In genomic region chr20:32285621-32286334, GRCh38 we compare ENCODE assay signal across 8 cellular contexts. TPM values are rescaled to one million over a fixed set of nuclear protein-coding genes. Genes with fewer than 3 reads are reported as not detected.
DNase-seq lines count a peak whose midpoint lies in the region; ATAC-seq and TF ChIP-seq lines count a peak whose summit lies in the region.

No MANE protein-coding gene starts in this region.

- H3K36me3 ChIP-seq in cardiac muscle cell (no peaks in the 10 kb centered on the region), endodermal cell (ENCODE audit: control insufficient read depth, insufficient read depth, low read length) (peaks cover 11% of the 10 kb centered on the region)

- H3K4me3 ChIP-seq in cardiac muscle cell (no peak overlapping the region), endodermal cell (ENCODE audit: low read length) (no peak overlapping the region)

- ATAC-seq in HG03097 (IDR thresholded peaks at IDR 0.05; ENCODE audit: low FRiP score, unreplicated experiment), result peak; percentile 63
- peak; percentile 84 to 90 for ATAC-seq in stimulated activated naive B cell treated with anti-CD40 and anti-IgM and Interleukin-4, amounts not matched to agents 10 μg/mL and 1 μg/mL and 100 μg/mL, for 72 hours (replicated peaks)

- no peaks in the 10 kb centered on the region for H3K9me3 Mint-ChIP-seq in activated CD4-positive, alpha-beta T cell treated with anti-CD3 and anti-CD28 coated beads, Interleukin-2, amount 10 ng/mL, durations not matched to agents 24 days and 14 days
- H3K9me3 Mint-ChIP-seq in stimulated activated naive B cell treated with anti-CD40 and anti-IgM and Interleukin-4, amounts not matched to agents 10 μg/mL and 1 μg/mL and 100 μg/mL, for 72 hours, result no peaks in the 10 kb centered on the region
- H3K9me3 Mint-ChIP-seq in endodermal cell, result no peaks in the 10 kb centered on the region

- H3K4me1 Mint-ChIP-seq in activated CD4-positive, alpha-beta T cell treated with anti-CD3 and anti-CD28 coated beads, Interleukin-2, amount 10 ng/mL, durations not matched to agents 24 days and 14 days, result peaks cover 54% of the 10 kb centered on the region
- H3K4me1 Mint-ChIP-seq in stimulated activated naive B cell treated with anti-CD40 and anti-IgM and Interleukin-4, amounts not matched to agents 10 μg/mL and 1 μg/mL and 100 μg/mL, for 72 hours, result peaks cover 48 to 71% of the 10 kb centered on the region in 2 donors
- peaks cover 10% of the 10 kb centered on the region for H3K4me1 Mint-ChIP-seq in endodermal cell

- no peak for TF ChIP-seq CTCF in cardiac muscle cell (IDR thresholded peaks at IDR 0.05; ENCODE audit: low read depth, low read length)
- no peak for TF ChIP-seq CTCF in endodermal cell (conservative IDR thresholded peaks at IDR 0.05)

- H3K36me3 Mint-ChIP-seq in activated CD4-positive, alpha-beta T cell treated with anti-CD3 and anti-CD28 coated beads, Interleukin-2, amount 10 ng/mL, durations not matched to agents 24 days and 14 days (ENCODE audit: low read depth), result peaks cover 46% of the 10 kb centered on the region
- H3K36me3 Mint-ChIP-seq in stimulated activated naive B cell treated with anti-CD40 and anti-IgM and Interleukin-4, amounts not matched to agents 10 μg/mL and 1 μg/mL and 100 μg/mL, for 72 hours, result peaks cover 23 to 36% of the 10 kb centered on the region in 2 donors
- H3K36me3 Mint-ChIP-seq in endodermal cell (ENCODE audit: low read depth), result peaks cover 14% of the 10 kb centered on the region

- H3K9me3 ChIP-seq in cardiac muscle cell (ENCODE audit: low read depth), result no peaks in the 10 kb centered on the region
- H3K9me3 ChIP-seq in endodermal cell (ENCODE audit: control insufficient read depth, low read length), result no peaks in the 10 kb centered on the region

- H3K4me1 ChIP-seq in cardiac muscle cell (ENCODE audit: low read depth) (peaks cover 12% of the 10 kb centered on the region), endodermal cell (ENCODE audit: control insufficient read depth, insufficient read depth, low read length) (peaks cover 10% of the 10 kb centered on the region)

- no peaks in the 10 kb centered on the region for H3K27me3 ChIP-seq in cardiac muscle cell
- no peaks in the 10 kb centered on the region for H3K27me3 ChIP-seq in endodermal cell (ENCODE audit: control insufficient read depth, insufficient read depth, low read length, poor library complexity, severe bottlenecking)

- 98 to 100% methylated on average over 1 to 3 of the region's 4 CpGs for WGBS in endodermal cell (ENCODE audit: insufficient coverage in 1 of 2, insufficient read length in 1 of 2), 2 experiments

- peak; percentile 29 to 31 for DNase-seq in activated CD4-positive, alpha-beta T cell treated with anti-CD3 and anti-CD28 coated beads for 4 hours
- DNase-seq in activated CD4-positive, alpha-beta T cell treated with anti-CD3 and anti-CD28 coated beads, Interleukin-2, amount 50 U/mL, for 4 hours, result no peak
- peak; percentile 81 for DNase-seq in activated CD4-positive, alpha-beta T cell treated with anti-CD3 and anti-CD28 coated beads, Interleukin-2, amount 10 ng/mL, durations not matched to agents 24 days and 14 days
- peak in 1 of 2 donors; percentile 10 for DNase-seq in cardiac muscle cell (ENCODE audit: low read depth in 1 of 2, low spot score in 1 of 2)
- peak; percentile 12 for DNase-seq in stimulated activated naive B cell treated with anti-CD40 and anti-IgM and Interleukin-4, amounts not matched to agents 10 μg/mL and 1 μg/mL and 100 μg/mL, for 72 hours
- DNase-seq in SKM-1 treated with dmso at 0.1 percent for 144 hours (lab: John Stamatoyannopoulos, UW; ENCODE audit: unreplicated experiment), result no peak
- no peak for DNase-seq in endodermal cell

- H3K4me3 Mint-ChIP-seq in activated CD4-positive, alpha-beta T cell treated with anti-CD3 and anti-CD28 coated beads, Interleukin-2, amount 10 ng/mL, durations not matched to agents 24 days and 14 days, result peak overlapping the region; percentile 59
- peak overlapping the region; percentile 75 to 76 for H3K4me3 Mint-ChIP-seq in stimulated activated naive B cell treated with anti-CD40 and anti-IgM and Interleukin-4, amounts not matched to agents 10 μg/mL and 1 μg/mL and 100 μg/mL, for 72 hours
- H3K4me3 Mint-ChIP-seq in endodermal cell, result no peak overlapping the region

- H3K27me3 Mint-ChIP-seq in activated CD4-positive, alpha-beta T cell treated with anti-CD3 and anti-CD28 coated beads, Interleukin-2, amount 10 ng/mL, durations not matched to agents 24 days and 14 days, result no peaks in the 10 kb centered on the region
- no peaks in the 10 kb centered on the region for H3K27me3 Mint-ChIP-seq in stimulated activated naive B cell treated with anti-CD40 and anti-IgM and Interleukin-4, amounts not matched to agents 10 μg/mL and 1 μg/mL and 100 μg/mL, for 72 hours
- no peaks in the 10 kb centered on the region for H3K27me3 Mint-ChIP-seq in endodermal cell (ENCODE audit: insufficient read depth)

- no peak overlapping the region for H3K9ac ChIP-seq in endodermal cell (ENCODE audit: extremely low read depth, low read length, poor library complexity, severe bottlenecking)

- intact Hi-C loops in activated CD4-positive, alpha-beta T cell treated with anti-CD3 and anti-CD28 coated beads, Interleukin-2, amount 10 ng/mL, durations not matched to agents 24 days and 14 days (cut with micrococcal nuclease), result loop anchor here (1.0 to 2.0 kb wide), 7 partner anchors 8 to 81 kb away; partner anchors contain the start of genes ASXL1 and KIF3B

- H3K27ac Mint-ChIP-seq in activated CD4-positive, alpha-beta T cell treated with anti-CD3 and anti-CD28 coated beads, Interleukin-2, amount 10 ng/mL, durations not matched to agents 24 days and 14 days, result peak overlapping the region; percentile 87
- H3K27ac Mint-ChIP-seq in stimulated activated naive B cell treated with anti-CD40 and anti-IgM and Interleukin-4, amounts not matched to agents 10 μg/mL and 1 μg/mL and 100 μg/mL, for 72 hours, result peak overlapping the region; percentile 96
- no peak overlapping the region for H3K27ac Mint-ChIP-seq in endodermal cell

- H3K27ac ChIP-seq in cardiac muscle cell, result peak overlapping the region; percentile 54
- H3K27ac ChIP-seq in endodermal cell (ENCODE audit: low read depth, low read length), result no peak overlapping the region

RNA-seq across cellular contexts. Expression of gene KIF3B, which starts 8.3 kb away (rescaled TPM):
- total RNA-seq in activated CD4-positive, alpha-beta T cell treated with anti-CD3 and anti-CD28 coated beads, Interleukin-2, amount 10 ng/mL, durations not matched to agents 24 days and 14 days, result 34.7 and 35.5 TPM in 2 replicates
- total RNA-seq in cardiac muscle cell (13.0 and 13.2 TPM in 2 replicates), endodermal cell (10 to 100 TPM; 31.4 to 41.1 TPM)
- 4.7 and 6.2 TPM in 2 replicates for polyA plus RNA-seq in cardiac muscle cell
- 21.1 TPM for polyA plus RNA-seq in endodermal cell (2013, experiment 1 of 2)
- polyA plus RNA-seq in endodermal cell (2013, experiment 2 of 2), result 21.3 TPM

Comparison
In these comparisons a context has a peak if more than half of its experiments do, and no peak if none do; other contexts are left out.
1. DNase-seq: peak in activated CD4-positive, alpha-beta T cell treated with anti-CD3 and anti-CD28 coated beads for 4 hours (2 of 2), activated CD4-positive, alpha-beta T cell treated with anti-CD3 and anti-CD28 coated beads, Interleukin-2, amount 10 ng/mL, durations not matched to agents 24 days and 14 days (single experiment) and stimulated activated naive B cell treated with anti-CD40 and anti-IgM and Interleukin-4, amounts not matched to agents 10 μg/mL and 1 μg/mL and 100 μg/mL, for 72 hours (single experiment); none in activated CD4-positive, alpha-beta T cell treated with anti-CD3 and anti-CD28 coated beads, Interleukin-2, amount 50 U/mL, for 4 hours (0 of 2), SKM-1 treated with dmso at 0.1 percent for 144 hours (single experiment) and endodermal cell (single experiment).